In genomic region chr4:119738901-119739300, GRCh38 we compare ENCODE assay signal across 20 cellular contexts.
A peak's percentile ranks its signal among the peaks of the same experiment; 100 is the strongest.
DNase-seq lines count a peak whose midpoint lies in the region; ATAC-seq and TF ChIP-seq lines count a peak whose summit lies in the region.
"Had no signal": no experiment of that assay in that cellular context is flagged by ENCODE, and none has a peak within 500 bp of the region (broad histone marks: within the 10 kb centered on the region; RNA-seq: fewer than 3 reads in every experiment).

No MANE protein-coding gene starts in this region.

- H3K27ac ChIP-seq in Panc1 (ENCODE audit: low read length) = peak overlapping the region; percentile 79; the same call in 1 of the 2 replicates
- peak overlapping the region; percentile 27 to 56 (median 50) for H3K27ac ChIP-seq in esophagus muscularis mucosa (replicated peaks in 1 of 4)
- H3K27ac ChIP-seq in parathyroid adenoma = no peak overlapping the region
- H3K27ac ChIP-seq: 22Rv1, BLaER1, C4-2B had no signal

- peak overlapping the region; percentile 0 for H3K4me2 ChIP-seq in parathyroid adenoma (ENCODE audit: low read length)
- H3K4me2 ChIP-seq: BLaER1 had no signal

- no peak for TF ChIP-seq EP300 in esophagus muscularis mucosa (IDR thresholded peaks at IDR 0.05)

- no peaks in the 10 kb centered on the region for H3K36me3 ChIP-seq in Panc1 (ENCODE audit: control insufficient read depth, insufficient read depth, low read length)
- no peaks in the 10 kb centered on the region for H3K36me3 ChIP-seq in esophagus muscularis mucosa
- no peaks in the 10 kb centered on the region for H3K36me3 ChIP-seq in parathyroid adenoma (ENCODE audit: control insufficient read depth, insufficient read depth, low read length)
- H3K36me3 ChIP-seq: BLaER1 had no signal

- no peak for ATAC-seq in Panc1
- no peak for ATAC-seq in GM19035 (IDR thresholded peaks at IDR 0.05; ENCODE audit: unreplicated experiment)
- no peak for ATAC-seq in HG02973 (IDR thresholded peaks at IDR 0.05; ENCODE audit: unreplicated experiment)
- ATAC-seq: CD8-positive, alpha-beta T cell; GM12878; HCT116 had no signal

- intact Hi-C loops in Panc1 (cut with micrococcal nuclease; ENCODE audit: unreplicated experiment) = no loop called here
- intact Hi-C loops in esophagus muscularis mucosa (cut with DNase I) = no loop called here

- in situ Hi-C loops in Panc1 (cut with HindIII; ENCODE audit: low pct_unique_long_range_greater_than_20kb, low sequenced_read_pairs) = no loop called here

- peak; percentile 4 to 9 for DNase-seq in NCI-H524 (lab: John Stamatoyannopoulos, UW)
- no peak for DNase-seq in NCI-H524 treated with DMSO at 0.1 percent for 48 hours (lab: John Stamatoyannopoulos, UW)
- no peak for DNase-seq in Panc1 (ENCODE audit: low read depth, low spot score)
- DNase-seq in esophagus muscularis mucosa (ENCODE audit: extremely low spot score) = no peak
- DNase-seq in foreskin fibroblast = no peak
- DNase-seq: Caco-2; CD4-positive, CD25-positive, alpha-beta regulatory T cell; CD8-positive, alpha-beta T cell; DMS79; EL; GDM1; H7 had no signal

- no peaks in the 10 kb centered on the region for H3K79me2 ChIP-seq in parathyroid adenoma

- POLR2A ChIA-PET in Panc1 (lab: Charles Lee) = no interaction called here

- H3K27me3 ChIP-seq in Panc1 (ENCODE audit: control insufficient read depth, insufficient read depth, low read length) = no peaks in the 10 kb centered on the region
- no peaks in the 10 kb centered on the region for H3K27me3 ChIP-seq in esophagus muscularis mucosa
- H3K27me3 ChIP-seq in parathyroid adenoma (ENCODE audit: control insufficient read depth, insufficient read depth, low read length) = no peaks in the 10 kb centered on the region
- H3K27me3 ChIP-seq: BLaER1 had no signal

- no peak overlapping the region for H3K4me3 ChIP-seq in Panc1 (ENCODE audit: low read depth in 2 of 2, low read length in 2 of 2)
- no peak overlapping the region for H3K4me3 ChIP-seq in esophagus muscularis mucosa
- no peak overlapping the region for H3K4me3 ChIP-seq in parathyroid adenoma (ENCODE audit: low read depth, low read length)
- H3K4me3 ChIP-seq in foreskin fibroblast (ENCODE audit: low read depth in 1 of 2, low read length in 2 of 2) = no peak overlapping the region
- H3K4me3 ChIP-seq: BLaER1, GM12878 had no signal

- no peak overlapping the region for H2AFZ ChIP-seq in parathyroid adenoma

- H3K4me1 ChIP-seq in Panc1 (ENCODE audit: control insufficient read depth, insufficient read depth, low read length) = peaks cover 15% of the 10 kb centered on the region
- peaks cover 14 to 77% (median 64%) of the 10 kb centered on the region in 4 donors for H3K4me1 ChIP-seq in esophagus muscularis mucosa
- no peaks in the 10 kb centered on the region for H3K4me1 ChIP-seq in parathyroid adenoma
- H3K4me1 ChIP-seq: BLaER1, Caco-2 had no signal

- TF ChIP-seq POLR2A in esophagus muscularis mucosa (IDR thresholded peaks at IDR 0.05; ENCODE audit: low read depth) = no peak

- BruUV-seq in Panc1 (replicated peaks; lab: Mats Ljungman, UMichigan) = no TSS peak

- no peaks in the 10 kb centered on the region for H3K9me3 ChIP-seq in Panc1 (ENCODE audit: control insufficient read depth, insufficient read depth, low read depth, low read length)
- H3K9me3 ChIP-seq in esophagus muscularis mucosa = no peaks in the 10 kb centered on the region
- no peaks in the 10 kb centered on the region for H3K9me3 ChIP-seq in parathyroid adenoma (ENCODE audit: control insufficient read depth, low read length)
- H3K9me3 ChIP-seq: BLaER1, Caco-2 had no signal

- TF ChIP-seq CTCF in Panc1 (IDR thresholded peaks at IDR 0.05) (no peak), esophagus muscularis mucosa (IDR thresholded peaks at IDR 0.05) (no peak), parathyroid adenoma (IDR thresholded peaks at IDR 0.05) (no peak), foreskin fibroblast (IDR thresholded peaks at IDR 0.05; ENCODE audit: low read depth, low read length) (no peak)

- no peak overlapping the region for H3K9ac ChIP-seq in parathyroid adenoma
- H3K9ac ChIP-seq: BLaER1 had no signal

- 63% methylated on average over 2 of the region's 2 CpGs for WGBS in esophagus muscularis mucosa

- CTCF ChIA-PET in Panc1 (lab: Charles Lee) = no interaction called here

Comparison
In these comparisons a context has a peak if more than half of its experiments do, and no peak if none do; other contexts are left out.
1. DNase-seq: peak in NCI-H524 (2 of 2); none in NCI-H524 treated with DMSO at 0.1 percent for 48 hours (single experiment), Panc1 (single experiment), esophagus muscularis mucosa (single experiment) and foreskin fibroblast (0 of 2).